ENCODE assay signal across 1 cellular context in the genomic region with DNA sequence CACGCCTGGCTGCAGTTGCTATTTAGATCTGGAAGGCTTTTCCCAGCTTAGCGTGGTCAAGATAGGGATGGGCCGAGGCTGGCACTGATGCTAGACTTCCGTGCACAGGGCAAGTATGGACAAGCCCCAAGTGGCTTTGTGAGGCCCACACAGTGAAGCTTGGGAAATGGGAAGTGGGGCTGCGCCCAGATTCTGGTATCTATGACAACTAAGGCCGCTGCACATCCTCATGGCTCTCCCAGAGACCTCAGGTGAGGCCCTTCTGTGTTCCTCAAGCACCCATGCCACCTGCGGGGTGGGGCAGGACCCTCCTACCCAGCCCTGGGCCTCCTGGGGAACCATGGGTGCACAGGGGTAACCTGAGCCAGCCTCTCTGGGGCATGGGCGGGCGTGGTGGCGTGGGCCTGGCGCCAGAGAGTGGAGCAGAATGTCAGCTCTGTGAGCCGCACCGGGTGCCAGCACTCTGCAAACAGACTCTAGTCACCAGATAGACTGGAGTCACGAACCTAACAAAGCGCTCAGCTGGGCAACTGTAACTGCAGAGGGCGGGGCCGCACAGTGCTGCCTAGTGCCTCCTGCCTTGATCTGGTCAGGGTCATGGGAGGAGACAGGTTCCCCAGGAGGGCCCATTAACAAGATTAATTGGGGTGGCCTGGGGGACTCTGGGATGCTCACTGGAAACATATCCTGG.
TF ChIP-seq lines count a peak whose summit lies in the region.

No MANE protein-coding gene starts in this region.

TF ChIP-seq in HepG2, 621 proteins besides CTCF, POLR2A, EP300 and RAD21 (continued from another document and continues in another):
- TF ChIP-seq, protein P1, sequence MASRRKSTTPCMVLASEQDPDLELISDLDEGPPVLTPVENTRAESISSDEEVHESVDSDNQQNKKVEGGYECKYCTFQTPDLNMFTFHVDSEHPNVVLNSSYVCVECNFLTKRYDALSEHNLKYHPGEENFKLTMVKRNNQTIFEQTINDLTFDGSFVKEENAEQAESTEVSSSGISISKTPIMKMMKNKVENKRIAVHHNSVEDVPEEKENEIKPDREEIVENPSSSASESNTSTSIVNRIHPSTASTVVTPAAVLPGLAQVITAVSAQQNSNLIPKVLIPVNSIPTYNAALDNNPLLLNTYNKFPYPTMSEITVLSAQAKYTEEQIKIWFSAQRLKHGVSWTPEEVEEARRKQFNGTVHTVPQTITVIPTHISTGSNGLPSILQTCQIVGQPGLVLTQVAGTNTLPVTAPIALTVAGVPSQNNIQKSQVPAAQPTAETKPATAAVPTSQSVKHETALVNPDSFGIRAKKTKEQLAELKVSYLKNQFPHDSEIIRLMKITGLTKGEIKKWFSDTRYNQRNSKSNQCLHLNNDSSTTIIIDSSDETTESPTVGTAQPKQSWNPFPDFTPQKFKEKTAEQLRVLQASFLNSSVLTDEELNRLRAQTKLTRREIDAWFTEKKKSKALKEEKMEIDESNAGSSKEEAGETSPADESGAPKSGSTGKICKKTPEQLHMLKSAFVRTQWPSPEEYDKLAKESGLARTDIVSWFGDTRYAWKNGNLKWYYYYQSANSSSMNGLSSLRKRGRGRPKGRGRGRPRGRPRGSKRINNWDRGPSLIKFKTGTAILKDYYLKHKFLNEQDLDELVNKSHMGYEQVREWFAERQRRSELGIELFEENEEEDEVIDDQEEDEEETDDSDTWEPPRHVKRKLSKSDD (CRISPR knock-in tag; IDR thresholded peaks at IDR 0.05; ENCODE audit: low read depth) = 0 out of 2 replicates have a peak, but pooled peaks have one; percentile 28
- peak; percentile 56 for TF ChIP-seq KAT8 (CRISPR knock-in tag; IDR thresholded peaks at IDR 0.05)
- TF ChIP-seq TBL1XR1 (IDR thresholded peaks at IDR 0.05; ENCODE audit: borderline replicate concordance, low read length, partially characterized antibody) = no peak
- no peak for TF ChIP-seq ATF7 (IDR thresholded peaks at IDR 0.05)
- no peak for TF ChIP-seq ATF7 (CRISPR knock-in tag; IDR thresholded peaks at IDR 0.05)
- no peak for TF ChIP-seq SOX6 (IDR thresholded peaks at IDR 0.05)
- peak; percentile 71 for TF ChIP-seq SOX6 (CRISPR knock-in tag; IDR thresholded peaks at IDR 0.05)
- TF ChIP-seq, protein P2, sequence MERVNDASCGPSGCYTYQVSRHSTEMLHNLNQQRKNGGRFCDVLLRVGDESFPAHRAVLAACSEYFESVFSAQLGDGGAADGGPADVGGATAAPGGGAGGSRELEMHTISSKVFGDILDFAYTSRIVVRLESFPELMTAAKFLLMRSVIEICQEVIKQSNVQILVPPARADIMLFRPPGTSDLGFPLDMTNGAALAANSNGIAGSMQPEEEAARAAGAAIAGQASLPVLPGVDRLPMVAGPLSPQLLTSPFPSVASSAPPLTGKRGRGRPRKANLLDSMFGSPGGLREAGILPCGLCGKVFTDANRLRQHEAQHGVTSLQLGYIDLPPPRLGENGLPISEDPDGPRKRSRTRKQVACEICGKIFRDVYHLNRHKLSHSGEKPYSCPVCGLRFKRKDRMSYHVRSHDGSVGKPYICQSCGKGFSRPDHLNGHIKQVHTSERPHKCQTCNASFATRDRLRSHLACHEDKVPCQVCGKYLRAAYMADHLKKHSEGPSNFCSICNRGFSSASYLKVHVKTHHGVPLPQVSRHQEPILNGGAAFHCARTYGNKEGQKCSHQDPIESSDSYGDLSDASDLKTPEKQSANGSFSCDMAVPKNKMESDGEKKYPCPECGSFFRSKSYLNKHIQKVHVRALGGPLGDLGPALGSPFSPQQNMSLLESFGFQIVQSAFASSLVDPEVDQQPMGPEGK (CRISPR knock-in tag; IDR thresholded peaks at IDR 0.05) = peak; percentile 68; the same call in 1 of the 2 replicates
- TF ChIP-seq, protein P3, sequence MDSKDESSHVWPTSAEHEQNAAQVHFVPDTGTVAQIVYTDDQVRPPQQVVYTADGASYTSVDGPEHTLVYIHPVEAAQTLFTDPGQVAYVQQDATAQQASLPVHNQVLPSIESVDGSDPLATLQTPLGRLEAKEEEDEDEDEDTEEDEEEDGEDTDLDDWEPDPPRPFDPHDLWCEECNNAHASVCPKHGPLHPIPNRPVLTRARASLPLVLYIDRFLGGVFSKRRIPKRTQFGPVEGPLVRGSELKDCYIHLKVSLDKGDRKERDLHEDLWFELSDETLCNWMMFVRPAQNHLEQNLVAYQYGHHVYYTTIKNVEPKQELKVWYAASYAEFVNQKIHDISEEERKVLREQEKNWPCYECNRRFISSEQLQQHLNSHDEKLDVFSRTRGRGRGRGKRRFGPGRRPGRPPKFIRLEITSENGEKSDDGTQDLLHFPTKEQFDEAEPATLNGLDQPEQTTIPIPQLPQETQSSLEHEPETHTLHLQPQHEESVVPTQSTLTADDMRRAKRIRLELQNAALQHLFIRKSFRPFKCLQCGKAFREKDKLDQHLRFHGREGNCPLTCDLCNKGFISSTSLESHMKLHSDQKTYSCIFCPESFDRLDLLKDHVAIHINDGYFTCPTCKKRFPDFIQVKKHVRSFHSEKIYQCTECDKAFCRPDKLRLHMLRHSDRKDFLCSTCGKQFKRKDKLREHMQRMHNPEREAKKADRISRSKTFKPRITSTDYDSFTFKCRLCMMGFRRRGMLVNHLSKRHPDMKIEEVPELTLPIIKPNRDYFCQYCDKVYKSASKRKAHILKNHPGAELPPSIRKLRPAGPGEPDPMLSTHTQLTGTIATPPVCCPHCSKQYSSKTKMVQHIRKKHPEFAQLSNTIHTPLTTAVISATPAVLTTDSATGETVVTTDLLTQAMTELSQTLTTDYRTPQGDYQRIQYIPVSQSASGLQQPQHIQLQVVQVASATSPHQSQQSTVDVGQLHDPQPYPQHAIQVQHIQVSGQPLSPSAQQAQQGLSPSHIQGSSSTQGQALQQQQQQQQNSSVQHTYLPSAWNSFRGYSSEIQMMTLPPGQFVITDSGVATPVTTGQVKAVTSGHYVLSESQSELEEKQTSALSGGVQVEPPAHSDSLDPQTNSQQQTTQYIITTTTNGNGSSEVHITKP (CRISPR knock-in tag; IDR thresholded peaks at IDR 0.05; ENCODE audit: low read depth) = peak; percentile 64; the same call in 1 of the 2 replicates
- 0 out of 2 replicates have a peak, but pooled peaks have one; percentile 16 for TF ChIP-seq ARNT2 (CRISPR knock-in tag; IDR thresholded peaks at IDR 0.05; ENCODE audit: low read depth)
- TF ChIP-seq DPF2 (CRISPR knock-in tag; IDR thresholded peaks at IDR 0.05; ENCODE audit: borderline replicate concordance, low read depth) = no peak
- TF ChIP-seq TBX2 (CRISPR knock-in tag; IDR thresholded peaks at IDR 0.05; ENCODE audit: borderline replicate concordance) = peak; percentile 85
- TF ChIP-seq, protein P4, sequence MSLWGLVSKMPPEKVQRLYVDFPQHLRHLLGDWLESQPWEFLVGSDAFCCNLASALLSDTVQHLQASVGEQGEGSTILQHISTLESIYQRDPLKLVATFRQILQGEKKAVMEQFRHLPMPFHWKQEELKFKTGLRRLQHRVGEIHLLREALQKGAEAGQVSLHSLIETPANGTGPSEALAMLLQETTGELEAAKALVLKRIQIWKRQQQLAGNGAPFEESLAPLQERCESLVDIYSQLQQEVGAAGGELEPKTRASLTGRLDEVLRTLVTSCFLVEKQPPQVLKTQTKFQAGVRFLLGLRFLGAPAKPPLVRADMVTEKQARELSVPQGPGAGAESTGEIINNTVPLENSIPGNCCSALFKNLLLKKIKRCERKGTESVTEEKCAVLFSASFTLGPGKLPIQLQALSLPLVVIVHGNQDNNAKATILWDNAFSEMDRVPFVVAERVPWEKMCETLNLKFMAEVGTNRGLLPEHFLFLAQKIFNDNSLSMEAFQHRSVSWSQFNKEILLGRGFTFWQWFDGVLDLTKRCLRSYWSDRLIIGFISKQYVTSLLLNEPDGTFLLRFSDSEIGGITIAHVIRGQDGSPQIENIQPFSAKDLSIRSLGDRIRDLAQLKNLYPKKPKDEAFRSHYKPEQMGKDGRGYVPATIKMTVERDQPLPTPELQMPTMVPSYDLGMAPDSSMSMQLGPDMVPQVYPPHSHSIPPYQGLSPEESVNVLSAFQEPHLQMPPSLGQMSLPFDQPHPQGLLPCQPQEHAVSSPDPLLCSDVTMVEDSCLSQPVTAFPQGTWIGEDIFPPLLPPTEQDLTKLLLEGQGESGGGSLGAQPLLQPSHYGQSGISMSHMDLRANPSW (CRISPR knock-in tag; IDR thresholded peaks at IDR 0.05; ENCODE audit: borderline replicate concordance) = no peak
- peak; percentile 88 for TF ChIP-seq SOX5 (CRISPR knock-in tag; IDR thresholded peaks at IDR 0.05; ENCODE audit: borderline replicate concordance)
- no peak for TF ChIP-seq SMARCE1 (IDR thresholded peaks at IDR 0.05; ENCODE audit: borderline replicate concordance)
- TF ChIP-seq, protein P5, sequence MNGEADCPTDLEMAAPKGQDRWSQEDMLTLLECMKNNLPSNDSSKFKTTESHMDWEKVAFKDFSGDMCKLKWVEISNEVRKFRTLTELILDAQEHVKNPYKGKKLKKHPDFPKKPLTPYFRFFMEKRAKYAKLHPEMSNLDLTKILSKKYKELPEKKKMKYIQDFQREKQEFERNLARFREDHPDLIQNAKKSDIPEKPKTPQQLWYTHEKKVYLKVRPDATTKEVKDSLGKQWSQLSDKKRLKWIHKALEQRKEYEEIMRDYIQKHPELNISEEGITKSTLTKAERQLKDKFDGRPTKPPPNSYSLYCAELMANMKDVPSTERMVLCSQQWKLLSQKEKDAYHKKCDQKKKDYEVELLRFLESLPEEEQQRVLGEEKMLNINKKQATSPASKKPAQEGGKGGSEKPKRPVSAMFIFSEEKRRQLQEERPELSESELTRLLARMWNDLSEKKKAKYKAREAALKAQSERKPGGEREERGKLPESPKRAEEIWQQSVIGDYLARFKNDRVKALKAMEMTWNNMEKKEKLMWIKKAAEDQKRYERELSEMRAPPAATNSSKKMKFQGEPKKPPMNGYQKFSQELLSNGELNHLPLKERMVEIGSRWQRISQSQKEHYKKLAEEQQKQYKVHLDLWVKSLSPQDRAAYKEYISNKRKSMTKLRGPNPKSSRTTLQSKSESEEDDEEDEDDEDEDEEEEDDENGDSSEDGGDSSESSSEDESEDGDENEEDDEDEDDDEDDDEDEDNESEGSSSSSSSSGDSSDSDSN (CRISPR knock-in tag; IDR thresholded peaks at IDR 0.05) = 0 out of 2 replicates have a peak, but pooled peaks have one; percentile 35
- peak; percentile 34; the same call in 1 of the 2 replicates for TF ChIP-seq HDAC1 (CRISPR knock-in tag; IDR thresholded peaks at IDR 0.05)
- TF ChIP-seq ZSCAN29 (CRISPR knock-in tag; conservative IDR thresholded peaks at IDR 0.05) = 0 out of 2 replicates have a peak, but pooled peaks have one; percentile 31
- 0 out of 2 replicates have a peak, but pooled peaks have one; percentile 43 for TF ChIP-seq TCF7 (IDR thresholded peaks at IDR 0.05; ENCODE audit: low read depth)
- TF ChIP-seq, protein P6, sequence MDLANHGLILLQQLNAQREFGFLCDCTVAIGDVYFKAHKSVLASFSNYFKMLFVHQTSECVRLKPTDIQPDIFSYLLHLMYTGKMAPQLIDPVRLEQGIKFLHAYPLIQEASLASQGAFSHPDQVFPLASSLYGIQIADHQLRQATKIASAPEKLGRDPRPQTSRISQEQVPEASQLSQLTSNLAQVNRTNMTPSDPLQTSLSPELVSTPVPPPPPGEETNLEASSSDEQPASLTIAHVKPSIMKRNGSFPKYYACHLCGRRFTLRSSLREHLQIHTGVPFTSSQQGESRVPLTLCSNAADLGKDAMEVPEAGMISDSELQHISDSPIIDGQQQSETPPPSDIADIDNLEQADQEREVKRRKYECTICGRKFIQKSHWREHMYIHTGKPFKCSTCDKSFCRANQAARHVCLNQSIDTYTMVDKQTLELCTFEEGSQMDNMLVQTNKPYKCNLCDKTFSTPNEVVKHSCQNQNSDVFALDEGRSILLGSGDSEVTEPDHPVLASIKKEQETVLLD (CRISPR knock-in tag; IDR thresholded peaks at IDR 0.05; ENCODE audit: low read depth) = no peak
- TF ChIP-seq, protein P7, sequence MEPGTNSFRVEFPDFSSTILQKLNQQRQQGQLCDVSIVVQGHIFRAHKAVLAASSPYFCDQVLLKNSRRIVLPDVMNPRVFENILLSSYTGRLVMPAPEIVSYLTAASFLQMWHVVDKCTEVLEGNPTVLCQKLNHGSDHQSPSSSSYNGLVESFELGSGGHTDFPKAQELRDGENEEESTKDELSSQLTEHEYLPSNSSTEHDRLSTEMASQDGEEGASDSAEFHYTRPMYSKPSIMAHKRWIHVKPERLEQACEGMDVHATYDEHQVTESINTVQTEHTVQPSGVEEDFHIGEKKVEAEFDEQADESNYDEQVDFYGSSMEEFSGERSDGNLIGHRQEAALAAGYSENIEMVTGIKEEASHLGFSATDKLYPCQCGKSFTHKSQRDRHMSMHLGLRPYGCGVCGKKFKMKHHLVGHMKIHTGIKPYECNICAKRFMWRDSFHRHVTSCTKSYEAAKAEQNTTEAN (CRISPR knock-in tag; conservative IDR thresholded peaks at IDR 0.05) = 0 out of 2 replicates have a peak, but pooled peaks have one; percentile 21
- TF ChIP-seq NCOA2 (CRISPR knock-in tag; IDR thresholded peaks at IDR 0.05) = peak; percentile 52
- TF ChIP-seq ZBTB38 (CRISPR knock-in tag; IDR thresholded peaks at IDR 0.05) = peak; percentile 50; the same call in 1 of the 2 replicates
- TF ChIP-seq ZNF891 (CRISPR knock-in tag; IDR thresholded peaks at IDR 0.05) = peak; percentile 74; the same call in 1 of the 2 replicates
- peak; percentile 44; the same call in 1 of the 2 replicates for TF ChIP-seq RBFOX2 (IDR thresholded peaks at IDR 0.05; ENCODE audit: low read depth, low read length)
- TF ChIP-seq, protein P8, sequence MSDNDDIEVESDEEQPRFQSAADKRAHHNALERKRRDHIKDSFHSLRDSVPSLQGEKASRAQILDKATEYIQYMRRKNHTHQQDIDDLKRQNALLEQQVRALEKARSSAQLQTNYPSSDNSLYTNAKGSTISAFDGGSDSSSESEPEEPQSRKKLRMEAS (IDR thresholded peaks at IDR 0.05) = 0 out of 2 replicates have a peak, but pooled peaks have one; percentile 12
- TF ChIP-seq, protein P9, sequence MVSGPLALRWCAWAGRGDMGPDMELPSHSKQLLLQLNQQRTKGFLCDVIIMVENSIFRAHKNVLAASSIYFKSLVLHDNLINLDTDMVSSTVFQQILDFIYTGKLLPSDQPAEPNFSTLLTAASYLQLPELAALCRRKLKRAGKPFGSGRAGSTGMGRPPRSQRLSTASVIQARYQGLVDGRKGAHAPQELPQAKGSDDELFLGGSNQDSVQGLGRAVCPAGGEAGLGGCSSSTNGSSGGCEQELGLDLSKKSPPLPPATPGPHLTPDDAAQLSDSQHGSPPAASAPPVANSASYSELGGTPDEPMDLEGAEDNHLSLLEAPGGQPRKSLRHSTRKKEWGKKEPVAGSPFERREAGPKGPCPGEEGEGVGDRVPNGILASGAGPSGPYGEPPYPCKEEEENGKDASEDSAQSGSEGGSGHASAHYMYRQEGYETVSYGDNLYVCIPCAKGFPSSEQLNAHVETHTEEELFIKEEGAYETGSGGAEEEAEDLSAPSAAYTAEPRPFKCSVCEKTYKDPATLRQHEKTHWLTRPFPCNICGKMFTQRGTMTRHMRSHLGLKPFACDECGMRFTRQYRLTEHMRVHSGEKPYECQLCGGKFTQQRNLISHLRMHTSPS (CRISPR knock-in tag; IDR thresholded peaks at IDR 0.05; ENCODE audit: low read depth) = peak; percentile 97
- 0 out of 2 replicates have a peak, but pooled peaks have one; percentile 22 for TF ChIP-seq ZNF563 (CRISPR knock-in tag; IDR thresholded peaks at IDR 0.05)
- TF ChIP-seq, protein P10, sequence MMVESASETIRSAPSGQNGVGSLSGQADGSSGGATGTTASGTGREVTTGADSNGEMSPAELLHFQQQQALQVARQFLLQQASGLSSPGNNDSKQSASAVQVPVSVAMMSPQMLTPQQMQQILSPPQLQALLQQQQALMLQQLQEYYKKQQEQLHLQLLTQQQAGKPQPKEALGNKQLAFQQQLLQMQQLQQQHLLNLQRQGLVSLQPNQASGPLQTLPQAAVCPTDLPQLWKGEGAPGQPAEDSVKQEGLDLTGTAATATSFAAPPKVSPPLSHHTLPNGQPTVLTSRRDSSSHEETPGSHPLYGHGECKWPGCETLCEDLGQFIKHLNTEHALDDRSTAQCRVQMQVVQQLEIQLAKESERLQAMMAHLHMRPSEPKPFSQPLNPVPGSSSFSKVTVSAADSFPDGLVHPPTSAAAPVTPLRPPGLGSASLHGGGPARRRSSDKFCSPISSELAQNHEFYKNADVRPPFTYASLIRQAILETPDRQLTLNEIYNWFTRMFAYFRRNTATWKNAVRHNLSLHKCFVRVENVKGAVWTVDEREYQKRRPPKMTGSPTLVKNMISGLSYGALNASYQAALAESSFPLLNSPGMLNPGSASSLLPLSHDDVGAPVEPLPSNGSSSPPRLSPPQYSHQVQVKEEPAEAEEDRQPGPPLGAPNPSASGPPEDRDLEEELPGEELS (CRISPR knock-in tag; IDR thresholded peaks at IDR 0.05) = peak; percentile 67; the same call in 1 of the 2 replicates
